Comparison of ENCODE assay signal across 1 cellular context in genomic region chr12:75893758-75894157, GRCh38.
TF ChIP-seq lines count a peak whose summit lies in the region.

No MANE protein-coding gene starts in this region.

TF ChIP-seq in HCT116, 20 proteins besides CTCF, POLR2A, EP300 and RAD21 (continued from another document):
- no peak for TF ChIP-seq MAX (IDR thresholded peaks at IDR 0.05)
- TF ChIP-seq FOSL1 (IDR thresholded peaks at IDR 0.05; ENCODE audit: low read depth): no peak
- no peak for TF ChIP-seq JUND (IDR thresholded peaks at IDR 0.05)
- no peak for TF ChIP-seq ATF3 (IDR thresholded peaks at IDR 0.05)
- TF ChIP-seq CBX3 (IDR thresholded peaks at IDR 0.05; ENCODE audit: low read depth): no peak
- no peak for TF ChIP-seq SRF (IDR thresholded peaks at IDR 0.05; ENCODE audit: low read depth)
- TF ChIP-seq TCF7L2 (IDR thresholded peaks at IDR 0.05; ENCODE audit: borderline replicate concordance, extremely low read depth, insufficient read depth, insufficient read length): no peak
- no peak for TF ChIP-seq ELF1 (IDR thresholded peaks at IDR 0.05; ENCODE audit: borderline replicate concordance, low read depth)
